1 cellular context compared by ENCODE assay signal in genomic region chr22:43978558-43978957, GRCh38.
TF ChIP-seq lines count a peak whose summit lies in the region.

No MANE protein-coding gene starts in this region.

TF ChIP-seq in SK-N-SH, 30 proteins besides CTCF, POLR2A, EP300 and RAD21 (continued from another document):
- TF ChIP-seq TCF12 (IDR thresholded peaks at IDR 0.05) = no peak
